Comparison of ENCODE assay signal across 8 cellular contexts in genomic region chr16:85821441-85821901, GRCh38. TPM values are rescaled to one million over a fixed set of nuclear protein-coding genes. Genes with fewer than 3 reads are reported as not detected.
DNase-seq lines count a peak whose midpoint lies in the region; ATAC-seq and TF ChIP-seq lines count a peak whose summit lies in the region.

No MANE protein-coding gene starts in this region.

- H3K27me3 Mint-ChIP-seq in activated CD4-positive, alpha-beta memory T cell treated with anti-CD3 and anti-CD28 coated beads for 36 hours, result peaks cover 4% of the 10 kb centered on the region

- H3K27me3 ChIP-seq in dorsolateral prefrontal cortex, result peaks cover 0 to 31% (median 8%) of the 10 kb centered on the region in 45 donors

- intact Hi-C loops in activated CD4-positive, alpha-beta memory T cell treated with anti-CD3 and anti-CD28 coated beads for 36 hours (cut with micrococcal nuclease), result loop anchor here (1.0 to 2.0 kb wide), 3 partner anchors 73 to 195 kb away; no protein-coding TSS in a partner anchor
- intact Hi-C loops in dorsolateral prefrontal cortex (cut with DNase I), result loop anchor here (1.0 to 10.0 kb wide), 4 partner anchors 163 to 697 kb away; no protein-coding TSS in a partner anchor

- no peak overlapping the region for H3K27ac ChIP-seq in dorsolateral prefrontal cortex

- H3K27ac Mint-ChIP-seq in activated CD4-positive, alpha-beta memory T cell treated with anti-CD3 and anti-CD28 coated beads for 36 hours, result no peak overlapping the region

- no peak overlapping the region for H3K4me3 Mint-ChIP-seq in activated CD4-positive, alpha-beta memory T cell treated with anti-CD3 and anti-CD28 coated beads for 36 hours

- CTCF ChIA-PET in activated CD4-positive, alpha-beta memory T cell treated with anti-CD3 and anti-CD28 coated beads for 36 hours (lab: Charles Lee), result interaction anchor here (0.6 to 6.9 kb wide), 59 partner anchors 9 to 1629 kb away, joined by 3 to 281 read pairs (median 4); partner anchors contain the start of gene IRF8

- no peaks in the 10 kb centered on the region for H3K36me3 Mint-ChIP-seq in activated CD4-positive, alpha-beta memory T cell treated with anti-CD3 and anti-CD28 coated beads for 36 hours

- no peaks in the 10 kb centered on the region for H3K9me3 Mint-ChIP-seq in activated CD4-positive, alpha-beta memory T cell treated with anti-CD3 and anti-CD28 coated beads for 36 hours

- TF ChIP-seq CTCF in dorsolateral prefrontal cortex (IDR thresholded peaks at IDR 0.05 in 54 of 56, conservative IDR thresholded peaks at IDR 0.05 in 2 of 56; ENCODE audit: low read depth in 1 of 56, partially characterized antibody in 56 of 56), result peak; percentile 90 to 100 (median 99)

- peaks cover 5% of the 10 kb centered on the region for H3K4me1 Mint-ChIP-seq in activated CD4-positive, alpha-beta memory T cell treated with anti-CD3 and anti-CD28 coated beads for 36 hours (ENCODE audit: low read depth)

- DNase-seq in AG08396 (ENCODE audit: low spot score) (peak; percentile 93), NCI-H82 (lab: John Stamatoyannopoulos, UW) (peak; percentile 85), dorsolateral prefrontal cortex (peak; percentile 62 to 84 (median 70)), lung microvascular endothelial cell (ENCODE audit: low read depth in 2 of 2) (peak; percentile 78 to 84)
- peak; percentile 86 for DNase-seq in activated CD4-positive, alpha-beta memory T cell treated with anti-CD3 and anti-CD28 coated beads for 36 hours
- peak; percentile 64 for DNase-seq in stimulated activated CD8-positive, alpha-beta memory T cell treated with anti-CD3 and anti-CD28 coated beads, Interleukin-12 subunit alpha, Interleukin-12 subunit beta, amount 100 ng/mL, for 1 hour (ENCODE audit: low read depth)

- no peak overlapping the region for H3K4me3 ChIP-seq in dorsolateral prefrontal cortex

- peak; percentile 77 for ATAC-seq in GM18861 (IDR thresholded peaks at IDR 0.05; ENCODE audit: unreplicated experiment)
- peak; percentile 52 for ATAC-seq in HG03520 (IDR thresholded peaks at IDR 0.05; ENCODE audit: unreplicated experiment)

- POLR2A ChIA-PET in activated CD4-positive, alpha-beta memory T cell treated with anti-CD3 and anti-CD28 coated beads for 36 hours (lab: Charles Lee), result interaction anchor here (0.8 to 3.2 kb wide), 3 partner anchors 70 to 167 kb away, joined by 3 to 11 read pairs (median 8); no protein-coding TSS in a partner anchor

RNA-seq across cellular contexts. Expression of gene COX4I1, which starts 22.0 kb away (rescaled TPM):
- total RNA-seq in activated CD4-positive, alpha-beta memory T cell treated with anti-CD3 and anti-CD28 coated beads for 36 hours, result 100 to 1,000 TPM; 493 to 511 TPM
- total RNA-seq in dorsolateral prefrontal cortex, result 100 to 1,000 TPM; 458 to 914 (median 706) TPM
- 440 and 633 TPM in 2 replicates for total RNA-seq in lung microvascular endothelial cell

RNA-seq across cellular contexts. Expression of gene EMC8, which starts 22.1 kb away (rescaled TPM):
- 10 to 100 TPM; 27.5 to 27.9 TPM for total RNA-seq in activated CD4-positive, alpha-beta memory T cell treated with anti-CD3 and anti-CD28 coated beads for 36 hours
- total RNA-seq in dorsolateral prefrontal cortex (10 to 100 TPM; 14.6 to 36.5 (median 23.8) TPM), lung microvascular endothelial cell (25.7 and 31.9 TPM in 2 replicates)
